ENCODE assay signal across 7 cellular contexts in the genomic region with DNA sequence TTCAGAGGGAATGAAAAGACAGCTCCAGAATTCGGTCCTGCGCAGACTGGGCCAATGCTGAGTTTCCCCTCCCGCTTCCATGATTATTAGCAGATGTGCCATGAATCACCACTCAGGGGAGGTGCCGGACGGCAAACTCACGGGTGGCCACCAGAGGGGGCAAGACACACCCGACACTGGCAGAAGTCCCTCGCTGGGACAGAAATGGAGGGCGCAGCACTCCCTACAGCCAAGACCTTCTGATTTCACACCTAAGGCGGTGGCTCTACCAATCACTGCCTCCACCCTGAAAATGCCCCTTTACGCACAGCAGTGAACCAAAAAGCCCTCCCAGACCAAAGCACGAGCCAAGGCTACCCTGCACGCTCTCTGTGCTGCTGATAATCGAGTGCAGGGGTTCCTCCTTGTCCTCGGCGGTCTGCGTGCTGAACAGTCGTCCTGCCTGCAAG.
DNase-seq lines count a peak whose midpoint lies in the region; FAIRE-seq and TF ChIP-seq lines count a peak whose summit lies in the region.

No MANE protein-coding gene starts in this region.

- no peak overlapping the region for H2AFZ ChIP-seq in OCI-LY3 (ENCODE audit: low read depth, low read length)

- H4K20me1 ChIP-seq in OCI-LY3 (ENCODE audit: insufficient read depth, low read length) = no peaks in the 10 kb centered on the region

- TF ChIP-seq CTCF in OCI-LY3 (IDR thresholded peaks at IDR 0.05; ENCODE audit: low read depth, low read length) (peak; percentile 86), epithelial cell of esophagus (IDR thresholded peaks at IDR 0.05; ENCODE audit: insufficient read depth, low read depth, low read length, missing control alignments) (peak; percentile 95)

- H3K9me3 ChIP-seq in OCI-LY3 (ENCODE audit: insufficient read depth, low read length) (no peaks in the 10 kb centered on the region), mucosa of rectum (ENCODE audit: control insufficient read depth in 2 of 2, low read length in 2 of 2) (no peaks in the 10 kb centered on the region)

- H3K79me2 ChIP-seq in OCI-LY3 (ENCODE audit: low read length) = peaks cover 37% of the 10 kb centered on the region

- H3K4me3 ChIP-seq in OCI-LY3 (ENCODE audit: low read length) = no peak overlapping the region
- no peak overlapping the region for H3K4me3 ChIP-seq in epithelial cell of esophagus (ENCODE audit: low read length)
- H3K4me3 ChIP-seq in mucosa of rectum (ENCODE audit: low read length in 2 of 2) = peak overlapping the region; percentile 17 to 63

- H3K4me2 ChIP-seq in OCI-LY3 (ENCODE audit: low read length) = no peak overlapping the region

- H3K36me3 ChIP-seq in OCI-LY3 (replicated peaks; ENCODE audit: low read depth, low read length) = peaks cover 34% of the 10 kb centered on the region
- peaks cover 11 to 19% of the 10 kb centered on the region in 2 donors for H3K36me3 ChIP-seq in mucosa of rectum (ENCODE audit: control insufficient read depth in 2 of 2, insufficient read depth in 2 of 2, low read length in 2 of 2)

- H3K4me1 ChIP-seq in OCI-LY3 (ENCODE audit: low read length) (peaks cover 5% of the 10 kb centered on the region), mucosa of rectum (ENCODE audit: control insufficient read depth in 2 of 2, insufficient read depth in 2 of 2, low read length in 2 of 2) (peaks cover 5 to 6% of the 10 kb centered on the region in 2 donors)

- H3K27me3 ChIP-seq in OCI-LY3 (ENCODE audit: low read depth, low read length) (no peaks in the 10 kb centered on the region), mucosa of rectum (ENCODE audit: control insufficient read depth in 2 of 2, insufficient read depth in 2 of 2, low read length in 2 of 2) (no peaks in the 10 kb centered on the region)

- peak; percentile 85 for FAIRE-seq in GM18507 (lab: Jason Lieb, UNC)
- peak; percentile 92 for FAIRE-seq in HTR-8/SVneo (lab: Jason Lieb, UNC)

- H3K9ac ChIP-seq in OCI-LY3 (ENCODE audit: low read length) (no peak overlapping the region), mucosa of rectum (ENCODE audit: low read depth in 1 of 2, low read length in 2 of 2) (peak overlapping the region; percentile 14 to 32)

- no peak overlapping the region for H3K27ac ChIP-seq in OCI-LY3 (ENCODE audit: low read length)
- peak overlapping the region in 1 of 2 donors; percentile 23 for H3K27ac ChIP-seq in mucosa of rectum (ENCODE audit: low read depth in 2 of 2, low read length in 2 of 2)

- DNase-seq in GM18507 (ENCODE audit: extremely low spot score, insufficient read length, low read depth) = peak; percentile 77
- DNase-seq in HTR-8/SVneo (ENCODE audit: insufficient read length, low spot score) = peak; percentile 95
- DNase-seq in activated T-cell treated with anti-CD3 and anti-CD28 coated beads for 4 hours = peak; percentile 80
- DNase-seq in epithelial cell of esophagus (ENCODE audit: low read depth) = peak; percentile 91
- peak; percentile 73 to 75 for DNase-seq in stimulated activated CD8-positive, alpha-beta memory T cell treated with anti-CD3 and anti-CD28 coated beads, Interleukin-2, amount 100 ng/mL, for 1 hour (ENCODE audit: low read depth in 2 of 2)

Comparison
In these comparisons a context has a peak if more than half of its experiments do, and no peak if none do; other contexts are left out.
1. H3K4me3 ChIP-seq: peak in mucosa of rectum (2 of 2); none in OCI-LY3 (single experiment) and epithelial cell of esophagus (single experiment).
2. Peak in every context shown above with its lines, with median percentiles within 50 percentile points of each other: DNase-seq.